In genomic region chr14:33441633-33442032, GRCh38 we compare ENCODE assay signal across 11 cellular contexts.
"Had no signal": no experiment of that assay in that cellular context is flagged by ENCODE, and none has a peak within 500 bp of the region (broad histone marks: within the 10 kb centered on the region; RNA-seq: fewer than 3 reads in every experiment).

No MANE protein-coding gene starts in this region.

- DNase-seq: GM23248, GOT3, H7, H9, HCEC 1CT, HFFc6 had no signal

- ATAC-seq: GM23338, HCT116 had no signal

- H3K9me3 ChIP-seq: HAP-1 had no signal

- H2AFZ ChIP-seq: GM23248, GM23338 had no signal

- H3K4me2 ChIP-seq: GM23338 had no signal

- FAIRE-seq: H1, H54 had no signal

- H3K4me3 ChIP-seq: GM23248, GM23338, HAP-1 had no signal

- H3K4me1 ChIP-seq: HAP-1 had no signal

- H3K27ac ChIP-seq: GM23248 had no signal

- H3K36me3 ChIP-seq: HAP-1 had no signal

- H3K9ac ChIP-seq: GM23248 had no signal
